Comparison of ENCODE assay signal across 6 cellular contexts in genomic region chr19:41936416-41936850, GRCh38. TPM values are rescaled to one million over a fixed set of nuclear protein-coding genes. Genes with fewer than 3 reads are reported as not detected.
DNase-seq lines count a peak whose midpoint lies in the region; ATAC-seq and TF ChIP-seq lines count a peak whose summit lies in the region.

No MANE protein-coding gene starts in this region.

- no peaks in the 10 kb centered on the region for H3K36me3 ChIP-seq in skeletal muscle satellite cell (ENCODE audit: insufficient read depth, low read length)
- H3K36me3 ChIP-seq in tibial nerve, result no peaks in the 10 kb centered on the region

- 61 to 75% methylated on average over 8 of the region's 8 CpGs for WGBS in tibial nerve, 2 donors

- no peaks in the 10 kb centered on the region for H3K36me3 Mint-ChIP-seq in activated T-helper 17 cell treated with anti-CD3 and anti-CD28 coated beads, Interleukin-2, amount 50 U/mL, for 72 hours (ENCODE audit: low read depth)

- peaks cover 26% of the 10 kb centered on the region for H3K4me1 Mint-ChIP-seq in activated T-helper 17 cell treated with anti-CD3 and anti-CD28 coated beads, Interleukin-2, amount 50 U/mL, for 72 hours

- H3K4me3 ChIP-seq in skeletal muscle satellite cell (ENCODE audit: low read length) (no peak overlapping the region), tibial nerve (no peak overlapping the region)

- H3K9ac ChIP-seq in skeletal muscle satellite cell (ENCODE audit: low read depth, low read length), result no peak overlapping the region

- no peak for TF ChIP-seq CTCF in tibial nerve (IDR thresholded peaks at IDR 0.05)

- H3K9me3 Mint-ChIP-seq in activated T-helper 17 cell treated with anti-CD3 and anti-CD28 coated beads, Interleukin-2, amount 50 U/mL, for 72 hours, result no peaks in the 10 kb centered on the region

- ATAC-seq in activated T-helper 17 cell treated with anti-CD3 and anti-CD28 coated beads, Interleukin-2, amount 50 U/mL, for 72 hours (replicated peaks), result peak; percentile 61
- ATAC-seq in HG03378 (IDR thresholded peaks at IDR 0.05; ENCODE audit: unreplicated experiment), result no peak

- H3K27me3 ChIP-seq in skeletal muscle satellite cell (ENCODE audit: control insufficient read depth, insufficient read depth, low read length) (peaks cover 39% of the 10 kb centered on the region), tibial nerve (peaks cover 0 to 85% of the 10 kb centered on the region in 2 donors)

- no peak overlapping the region for H3K27ac ChIP-seq in tibial nerve

- peak overlapping the region; percentile 11 for H3K27ac Mint-ChIP-seq in activated T-helper 17 cell treated with anti-CD3 and anti-CD28 coated beads, Interleukin-2, amount 50 U/mL, for 72 hours

- H3K9me3 ChIP-seq in skeletal muscle satellite cell (replicated peaks; ENCODE audit: low read length) (no peaks in the 10 kb centered on the region), tibial nerve (no peaks in the 10 kb centered on the region)

- peak overlapping the region; percentile 59 for H3K4me2 ChIP-seq in skeletal muscle satellite cell (ENCODE audit: low read length)

- H3K4me3 Mint-ChIP-seq in activated T-helper 17 cell treated with anti-CD3 and anti-CD28 coated beads, Interleukin-2, amount 50 U/mL, for 72 hours, result peak overlapping the region; percentile 27

- peaks cover 10% of the 10 kb centered on the region for H3K27me3 Mint-ChIP-seq in activated T-helper 17 cell treated with anti-CD3 and anti-CD28 coated beads, Interleukin-2, amount 50 U/mL, for 72 hours

- DNase-seq in activated CD8-positive, alpha-beta memory T cell treated with anti-CD3 and anti-CD28 coated beads, Interleukin-2, amount 50 U/mL, for 1 hour (ENCODE audit: extremely low read depth), result peak; percentile 59
- no peak for DNase-seq in activated CD8-positive, alpha-beta memory T cell treated with anti-CD3 and anti-CD28 coated beads for 24 hours
- no peak for DNase-seq in tibial nerve (ENCODE audit: low spot score in 2 of 2)

- TF ChIP-seq EP300 in tibial nerve (IDR thresholded peaks at IDR 0.05), result no peak

- TF ChIP-seq POLR2A in tibial nerve (IDR thresholded peaks at IDR 0.05), result no peak

- H3K4me1 ChIP-seq in skeletal muscle satellite cell (ENCODE audit: control insufficient read depth, insufficient read depth, low read length) (peaks cover 24% of the 10 kb centered on the region), tibial nerve (peaks cover 0 to 33% (median 16%) of the 10 kb centered on the region in 4 donors)

RNA-seq across cellular contexts. Expression of gene ERFL, which starts 8.2 kb away (rescaled TPM):
- 1 to 10 TPM in 1 of 2 donors, under 1 TPM in 1; 0.89 to 2.1 TPM for total RNA-seq in activated T-helper 17 cell treated with anti-CD3 and anti-CD28 coated beads, Interleukin-2, amount 50 U/mL, for 72 hours
- under 0.01 TPM in 1 of 2 replicates, not detected in the other for total RNA-seq in skeletal muscle satellite cell (2012; rRNA removed)
- total RNA-seq in tibial nerve, result under 1 TPM in 3 of 4 donors, not detected in 1; 0.30 to 0.59 (median 0.42) TPM

RNA-seq across cellular contexts. Expression of gene RABAC1, which starts 22.7 kb away (rescaled TPM):
- 10 to 100 TPM; 37.6 to 54.7 TPM for total RNA-seq in activated T-helper 17 cell treated with anti-CD3 and anti-CD28 coated beads, Interleukin-2, amount 50 U/mL, for 72 hours
- total RNA-seq in skeletal muscle satellite cell (2012; rRNA removed), result 130 and 191 TPM in 2 replicates
- 100 to 1,000 TPM; 168 to 206 (median 199) TPM for total RNA-seq in tibial nerve

RNA-seq across cellular contexts. Expression of gene ARHGEF1, which starts 53.4 kb away (rescaled TPM):
- 100 to 1,000 TPM; 255 to 337 TPM for total RNA-seq in activated T-helper 17 cell treated with anti-CD3 and anti-CD28 coated beads, Interleukin-2, amount 50 U/mL, for 72 hours
- 43.9 and 48.3 TPM in 2 replicates for total RNA-seq in skeletal muscle satellite cell (2012; rRNA removed)
- 100 to 1,000 TPM in 3 of 4 donors, 10 to 100 TPM in 1; 68.4 to 225 (median 121) TPM for total RNA-seq in tibial nerve

RNA-seq across cellular contexts. Expression of gene ATP1A3, which starts 57.6 kb away (rescaled TPM):
- 1 to 10 TPM; 1.7 to 5.0 TPM for total RNA-seq in activated T-helper 17 cell treated with anti-CD3 and anti-CD28 coated beads, Interleukin-2, amount 50 U/mL, for 72 hours
- total RNA-seq in skeletal muscle satellite cell (2012; rRNA removed), result 0.51 TPM in 1 of 2 replicates, not detected in the other
- not detected for total RNA-seq in tibial nerve

RNA-seq across cellular contexts. Expression of gene CD79A, which starts 59.4 kb away (rescaled TPM):
- total RNA-seq in activated T-helper 17 cell treated with anti-CD3 and anti-CD28 coated beads, Interleukin-2, amount 50 U/mL, for 72 hours, result under 1 TPM; 0.22 to 0.98 TPM
- total RNA-seq in skeletal muscle satellite cell (2012; rRNA removed), result not detected in 2 replicates
- not detected for total RNA-seq in tibial nerve
